ENCODE assay signal across 18 cellular contexts in genomic region chr5:34059997-34060396, GRCh38. TPM values are rescaled to one million over a fixed set of nuclear protein-coding genes. Genes with fewer than 3 reads are reported as not detected.
DNase-seq lines count a peak whose midpoint lies in the region; ATAC-seq, FAIRE-seq and TF ChIP-seq lines count a peak whose summit lies in the region.
"Had no signal": no experiment of that assay in that cellular context is flagged by ENCODE, and none has a peak within 500 bp of the region (broad histone marks: within the 10 kb centered on the region; RNA-seq: fewer than 3 reads in every experiment).

No MANE protein-coding gene starts in this region.

- no peak for ATAC-seq in GM21447 (IDR thresholded peaks at IDR 0.05; ENCODE audit: unreplicated experiment)
- ATAC-seq: GM23338 had no signal

- no peaks in the 10 kb centered on the region for H3K79me2 ChIP-seq in GM23248 (ENCODE audit: insufficient read depth)

- H3K9me3 Mint-ChIP-seq in Caco-2 (ENCODE audit: unreplicated experiment), result peaks cover 11% of the 10 kb centered on the region
- H3K9me3 Mint-ChIP-seq: HFFc6 had no signal

- intact Hi-C loops in Caco-2 (cut with micrococcal nuclease; ENCODE audit: unreplicated experiment), result no loop called here

- H3K9me3 ChIP-seq in GM23248 (ENCODE audit: low read depth) (no peaks in the 10 kb centered on the region), Caco-2 (0 out of 2 replicates have a peak, but pooled peaks cover 7% of the 10 kb centered on the region)

- BruUV-seq in Caco-2 (replicated peaks; lab: Mats Ljungman, UMichigan), result no TSS peak

- no peak overlapping the region for H2AFZ ChIP-seq in GM23248
- H2AFZ ChIP-seq: GM23338 had no signal

- in situ Hi-C loops in GM23248 (cut with MboI), result no loop called here

- 0 out of 2 replicates have a peak, but pooled peaks cover under 1% of the 10 kb centered on the region for H3F3A ChIP-seq in GM23248 (ENCODE audit: insufficient read depth)

- no peaks in the 10 kb centered on the region for H3K4me1 ChIP-seq in GM23248 (ENCODE audit: insufficient read depth)
- no peaks in the 10 kb centered on the region for H3K4me1 ChIP-seq in Caco-2
- H3K4me1 ChIP-seq: HAP-1 had no signal

- DNase-seq in GM23248 (peak; percentile 54), HTR-8/SVneo (ENCODE audit: insufficient read length, low spot score) (no peak), bronchial epithelial cell (ENCODE audit: low read depth) (peak; percentile 58), iris pigment epithelial cell (ENCODE audit: low read depth) (peak; percentile 37), NCI-H524 treated with DMSO at 0.1 percent for 48 hours (lab: John Stamatoyannopoulos, UW) (no peak), Caco-2 (no peak)
- DNase-seq: C1 segment of cervical spinal cord; CD4-positive, alpha-beta memory T cell; COR-L47; DMS153; DND-41; HFFc6 had no signal

- no peaks in the 10 kb centered on the region for H3K27me3 Mint-ChIP-seq in Caco-2 (ENCODE audit: insufficient read depth, unreplicated experiment)
- H3K27me3 Mint-ChIP-seq: CD4-positive, alpha-beta memory T cell had no signal

- no peaks in the 10 kb centered on the region; the same call in 1 of the 2 replicates for H3K9me2 ChIP-seq in GM23248 (ENCODE audit: insufficient read depth)

- no peak overlapping the region for H3K4me3 Mint-ChIP-seq in Caco-2 (ENCODE audit: unreplicated experiment)
- H3K4me3 Mint-ChIP-seq: CD4-positive, alpha-beta memory T cell; GM23338; HFFc6 had no signal

- FAIRE-seq in HTR-8/SVneo (lab: Jason Lieb, UNC) (peak; percentile 72), bronchial epithelial cell (lab: Jason Lieb, UNC) (no peak)
- FAIRE-seq: G401.6, GM12892 had no signal

- H3K4me1 Mint-ChIP-seq in Caco-2 (ENCODE audit: low read depth, unreplicated experiment), result no peaks in the 10 kb centered on the region
- H3K4me1 Mint-ChIP-seq: GM23338 had no signal

- no peak overlapping the region for H3K4me3 ChIP-seq in GM23248
- no peak overlapping the region for H3K4me3 ChIP-seq in bronchial epithelial cell (ENCODE audit: low read depth, low read length)
- no peak overlapping the region for H3K4me3 ChIP-seq in Caco-2 (ENCODE audit: low read depth, low read length)
- H3K4me3 ChIP-seq: GM23338, HAP-1 had no signal

- no peaks in the 10 kb centered on the region for H3K27me3 ChIP-seq in GM23248 (replicated peaks; ENCODE audit: insufficient read depth)
- H3K27me3 ChIP-seq in bronchial epithelial cell (ENCODE audit: control insufficient read depth, insufficient read depth, low read length), result no peaks in the 10 kb centered on the region
- H3K27me3 ChIP-seq in Caco-2 (replicated peaks; ENCODE audit: control insufficient read depth, insufficient read depth, low read length), result no peaks in the 10 kb centered on the region

- H3K4me2 ChIP-seq in GM23248 (ENCODE audit: unreplicated experiment), result no peak overlapping the region
- H3K4me2 ChIP-seq: GM23338 had no signal

- POLR2A ChIA-PET in Caco-2 (lab: Charles Lee), result no interaction called here

- H3K27ac Mint-ChIP-seq in Caco-2 (ENCODE audit: unreplicated experiment), result no peak overlapping the region
- H3K27ac Mint-ChIP-seq: CD4-positive, alpha-beta memory T cell; GM23338; HFFc6 had no signal

- no peak overlapping the region for H3K9ac ChIP-seq in GM23248

- H3K36me3 Mint-ChIP-seq in Caco-2 (ENCODE audit: insufficient read depth, unreplicated experiment), result no peaks in the 10 kb centered on the region

- H3K27ac ChIP-seq in GM23248, result no peak overlapping the region

- no peak for TF ChIP-seq CTCF in bronchial epithelial cell (IDR thresholded peaks at IDR 0.05; ENCODE audit: insufficient read depth, low read length, severe bottlenecking)
- no peak for TF ChIP-seq CTCF in Caco-2 (IDR thresholded peaks at IDR 0.05; ENCODE audit: insufficient read depth in 1 of 2, low read depth in 1 of 2, low read length in 1 of 2, severe bottlenecking in 1 of 2, unreplicated experiment in 1 of 2)

- H3K36me3 ChIP-seq in GM23248 (ENCODE audit: low read depth), result no peaks in the 10 kb centered on the region
- no peaks in the 10 kb centered on the region for H3K36me3 ChIP-seq in bronchial epithelial cell (ENCODE audit: control insufficient read depth, insufficient read depth, low read length)
- H3K36me3 ChIP-seq in Caco-2 (ENCODE audit: control insufficient read depth, insufficient read depth, low read length), result peaks cover 4% of the 10 kb centered on the region
- H3K36me3 ChIP-seq: HAP-1 had no signal

- WGBS in GM23248 (ENCODE audit: low coverage in 1 of 2, low lambda C conversion rate in 2 of 2, missing lambda C conversion rate in 2 of 2), 2 experiments, result 92 to 100% methylated on average over 1 of the region's 1 CpG

- H4K20me1 ChIP-seq in GM23248 (ENCODE audit: insufficient read depth), result no peaks in the 10 kb centered on the region

- CTCF ChIA-PET in Caco-2 (lab: Charles Lee), result no interaction called here

RNA-seq across cellular contexts. Expression of gene C1QTNF3, which starts 17.0 kb away (rescaled TPM):
- total RNA-seq in GM23248 (2014; rRNA removed; shearing (Covaris generic)), result 0.11 and 0.38 TPM in 2 replicates
- 0.58 and 1.1 TPM in 2 replicates for polyA plus RNA-seq in GM23248 (2016; fragmentation: Nextera tagmentation; extraction: Ambion mirVana)
- total RNA-seq in bronchial epithelial cell, result 0.26 TPM in 2 replicates
- total RNA-seq in Caco-2 (2022), result 2.5 and 4.4 TPM in 2 replicates
- total RNA-seq: A172 had no signal

RNA-seq across cellular contexts. Expression of gene AMACR, which starts 52.1 kb away (rescaled TPM):
- total RNA-seq in GM23248 (2014; rRNA removed; shearing (Covaris generic)), result 22.3 and 22.5 TPM in 2 replicates
- 22.6 and 24.1 TPM in 2 replicates for polyA plus RNA-seq in GM23248 (2016; fragmentation: Nextera tagmentation; extraction: Ambion mirVana)
- total RNA-seq in bronchial epithelial cell, result 6.3 and 6.5 TPM in 2 replicates
- total RNA-seq in Caco-2 (2022), result 196 and 204 TPM in 2 replicates

Comparison
In these comparisons a context has a peak if more than half of its experiments do, and no peak if none do; other contexts are left out.
1. DNase-seq: peak in GM23248 (single experiment), bronchial epithelial cell (single experiment) and iris pigment epithelial cell (single experiment); none in HTR-8/SVneo (single experiment), NCI-H524 treated with DMSO at 0.1 percent for 48 hours (single experiment) and Caco-2 (0 of 2).